Comparison of ENCODE assay signal across 27 cellular contexts in the genomic region with DNA sequence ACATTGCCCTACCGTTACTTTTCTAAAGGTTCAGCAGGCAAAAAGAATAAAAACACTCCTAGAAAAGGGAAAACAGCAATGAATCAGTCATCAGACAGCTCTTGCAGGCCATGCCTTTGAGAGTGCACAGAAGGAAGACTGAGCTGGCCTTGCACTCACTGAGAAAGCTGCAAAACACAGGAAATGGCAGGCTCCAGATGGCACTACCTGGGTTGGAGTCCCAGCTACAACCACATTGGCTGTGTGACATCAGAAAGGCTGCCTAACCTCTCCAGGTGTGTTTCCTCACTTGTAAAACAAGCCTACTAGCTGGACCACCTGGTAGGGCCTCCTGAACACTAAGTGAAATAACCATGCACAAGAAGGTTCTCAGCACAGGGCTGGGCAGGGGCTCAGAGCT.
DNase-seq lines count a peak whose midpoint lies in the region; ATAC-seq, FAIRE-seq and TF ChIP-seq lines count a peak whose summit lies in the region.
"Had no signal": no experiment of that assay in that cellular context is flagged by ENCODE, and none has a peak within 500 bp of the region (broad histone marks: within the 10 kb centered on the region; RNA-seq: fewer than 3 reads in every experiment).

No MANE protein-coding gene starts in this region.

- CTCF ChIA-PET in H1 (lab: Charles Lee; ENCODE audit: partially characterized antibody): interaction anchor here (0.9 to 1.4 kb wide), 4 partner anchors 16 to 219 kb away, joined by 3 read pairs; no protein-coding TSS in a partner anchor

- POLR2A ChIA-PET in H1 (lab: Charles Lee; ENCODE audit: partially characterized antibody): no interaction called here

- 100% methylated on average over 1 of the region's 1 CpG; no CpG with 5 or more reads in 1 of the 2 experiments for WGBS in H1 (ENCODE audit: extremely low coverage in 1 of 2, insufficient coverage in 1 of 2, insufficient read length in 1 of 2, insufficient replicate concordance in 2 of 2, low coverage in 1 of 2, low lambda C conversion rate in 2 of 2, missing lambda C conversion rate in 1 of 2), 2 experiments

- TF ChIP-seq CTCF in DND-41 (IDR thresholded peaks at IDR 0.05; ENCODE audit: borderline replicate concordance, extremely low read depth, low read length, poor library complexity, severe bottlenecking): no peak
- TF ChIP-seq CTCF in MM.1S (IDR thresholded peaks at IDR 0.05; ENCODE audit: low read length): no peak
- no peak for TF ChIP-seq CTCF in H1 (IDR thresholded peaks at IDR 0.05; ENCODE audit: control extremely low read depth in 1 of 3, insufficient read depth in 1 of 3, low read depth in 1 of 3, low read length in 3 of 3)
- no peak for TF ChIP-seq CTCF in D721Med (IDR thresholded peaks at IDR 0.05; ENCODE audit: insufficient read depth, missing control alignments)

- H3K79me1 ChIP-seq in H1 (ENCODE audit: low read depth, low read length): peaks cover 9% of the 10 kb centered on the region

- H3K4me2 ChIP-seq in DND-41 (ENCODE audit: insufficient read depth, low read length) (no peak overlapping the region), MM.1S (ENCODE audit: low read depth, low read length) (no peak overlapping the region), H1 (ENCODE audit: insufficient read depth in 1 of 2, low read depth in 2 of 2, low read length in 2 of 2) (no peak overlapping the region)
- H3K4me2 ChIP-seq: A549 had no signal

- ATAC-seq in DND-41 (ENCODE audit: insufficient read depth, low read depth): peak; percentile 61; the same call in 2 of the 3 replicates
- ATAC-seq in stimulated activated effector memory CD8-positive, alpha-beta T cell treated with anti-CD3 and anti-CD28 coated beads, Interleukin-12 subunit alpha, Interleukin-12 subunit beta, amount 100 ng/mL, for 72 hours: no peak
- ATAC-seq: A549, GM12878, HCT116, HepG2, Right ventricle myocardium inferior had no signal

- H3K18ac ChIP-seq in H1 (ENCODE audit: extremely low read depth, low read length): no peak overlapping the region

- no peaks in the 10 kb centered on the region for H3K9me2 ChIP-seq in MM.1S (replicated peaks; ENCODE audit: insufficient read depth, low read length)

- no peaks in the 10 kb centered on the region for H3F3A ChIP-seq in MM.1S (ENCODE audit: insufficient read depth, low read length)

- peaks cover 32% of the 10 kb centered on the region for H3K36me3 ChIP-seq in DND-41 (ENCODE audit: insufficient read depth, low read length)
- H3K36me3 ChIP-seq in MM.1S (replicated peaks; ENCODE audit: insufficient read depth, low read length): peaks cover 4% of the 10 kb centered on the region; the same call in 1 of the 2 replicates
- H3K36me3 ChIP-seq in H1 (ENCODE audit: control insufficient read depth in 2 of 4, insufficient read depth in 4 of 4, low read length in 3 of 4): no peaks in the 10 kb centered on the region
- H3K36me3 ChIP-seq: SJSA1 had no signal

- no peak overlapping the region for H4K8ac ChIP-seq in H1 (ENCODE audit: extremely low read depth, insufficient read depth, low read length)

- no peak overlapping the region for H3K14ac ChIP-seq in H1 (ENCODE audit: insufficient read length)

- no peak overlapping the region for H3K27ac ChIP-seq in DND-41 (ENCODE audit: low read length)
- peak overlapping the region; percentile 21; the same call in 1 of the 2 replicates for H3K27ac ChIP-seq in MM.1S (ENCODE audit: low read length)
- no peak overlapping the region for H3K27ac ChIP-seq in H1 (ENCODE audit: low read depth, low read length)
- H3K27ac ChIP-seq: HL-60, SJSA1 had no signal

- H2BK12ac ChIP-seq in H1 (ENCODE audit: low read depth, low read length): no peak overlapping the region

- TF ChIP-seq EP300 in H1 (IDR thresholded peaks at IDR 0.05; ENCODE audit: borderline replicate concordance in 1 of 2, low read depth in 2 of 2, low read length in 2 of 2): no peak

- no peak overlapping the region for H3K23ac ChIP-seq in H1 (ENCODE audit: insufficient read length)

- H2AFZ ChIP-seq in DND-41 (ENCODE audit: low read depth, low read length) (no peak overlapping the region), MM.1S (ENCODE audit: low read length) (no peak overlapping the region), H1 (ENCODE audit: low read length) (no peak overlapping the region)

- H4K91ac ChIP-seq in H1 (replicated peaks; ENCODE audit: insufficient read length, low read length): no peak overlapping the region

- no peaks in the 10 kb centered on the region for H3K9me3 Mint-ChIP-seq in stimulated activated effector memory CD8-positive, alpha-beta T cell treated with anti-CD3 and anti-CD28 coated beads, Interleukin-12 subunit alpha, Interleukin-12 subunit beta, amount 100 ng/mL, for 72 hours

- DNase-seq in DND-41: no peak
- peak; percentile 66 for DNase-seq in MM.1S
- no peak for DNase-seq in H1 (ENCODE audit: low read depth in 1 of 2, low spot score in 2 of 2)
- DNase-seq in stimulated activated effector memory CD8-positive, alpha-beta T cell treated with anti-CD3 and anti-CD28 coated beads, Interleukin-12 subunit alpha, Interleukin-12 subunit beta, amount 100 ng/mL, for 72 hours (ENCODE audit: low spot score in 2 of 2): no peak
- DNase-seq in NCI-H2196 treated with DMSO at 0.1 percent for 48 hours (lab: John Stamatoyannopoulos, UW; ENCODE audit: unreplicated experiment): no peak
- DNase-seq in D721Med (ENCODE audit: insufficient read length, low spot score): no peak
- DNase-seq in NCI-H187 treated with DMSO at 0.1 percent for 48 hours (lab: John Stamatoyannopoulos, UW): no peak
- DNase-seq: DMS79, GOT3, KBM-7, NCI-H1105, NCI-H146, NCI-H2029 treated with DMSO at 0.1 percent for 48 hours, NCI-H2171, NCI-H446, NCI-H526, OCI-M1 had no signal

- H3K27me3 ChIP-seq in DND-41 (ENCODE audit: insufficient read depth, low read length, poor library complexity) (no peaks in the 10 kb centered on the region), MM.1S (replicated peaks; ENCODE audit: insufficient read depth, low read length) (no peaks in the 10 kb centered on the region), H1 (replicated peaks in 1 of 4; ENCODE audit: control insufficient read depth in 3 of 4, extremely low read depth in 1 of 4, insufficient read depth in 3 of 4, low read length in 3 of 4) (no peaks in the 10 kb centered on the region)
- H3K27me3 ChIP-seq: SJSA1 had no signal

- H4K20me1 ChIP-seq in DND-41 (ENCODE audit: insufficient read depth, low read length): peaks cover 79% of the 10 kb centered on the region
- peaks cover 51% of the 10 kb centered on the region for H4K20me1 ChIP-seq in MM.1S (ENCODE audit: insufficient read depth, low read length)
- H4K20me1 ChIP-seq in H1 (replicated peaks in 1 of 2; ENCODE audit: control insufficient read depth in 1 of 2, insufficient read depth in 2 of 2, low read length in 2 of 2): peaks cover 0 to 5% of the 10 kb centered on the region in 2 experiments

- no peak overlapping the region for H2BK120ac ChIP-seq in H1 (replicated peaks; ENCODE audit: low read depth, low read length)

- H3K9me3 ChIP-seq in DND-41 (ENCODE audit: insufficient read depth, low read length, severe bottlenecking) (no peaks in the 10 kb centered on the region), MM.1S (replicated peaks; ENCODE audit: insufficient read depth, low read length) (no peaks in the 10 kb centered on the region), H1 (ENCODE audit: insufficient read depth in 2 of 2, low read depth in 1 of 2, low read length in 1 of 2) (no peaks in the 10 kb centered on the region)
- H3K9me3 ChIP-seq: A549, SJSA1 had no signal

- peaks cover 85% of the 10 kb centered on the region for H3K4me1 Mint-ChIP-seq in stimulated activated effector memory CD8-positive, alpha-beta T cell treated with anti-CD3 and anti-CD28 coated beads, Interleukin-12 subunit alpha, Interleukin-12 subunit beta, amount 100 ng/mL, for 72 hours
- H3K4me1 Mint-ChIP-seq: CD14-positive monocyte had no signal

- H4K5ac ChIP-seq in H1 (ENCODE audit: insufficient read length, low read depth, low read length): no peak overlapping the region

- no peak overlapping the region for H3K4me3 ChIP-seq in DND-41 (ENCODE audit: low read depth in 1 of 2, low read length in 2 of 2)
- H3K4me3 ChIP-seq in MM.1S (ENCODE audit: low read length): no peak overlapping the region
- H3K4me3 ChIP-seq in H1 (ENCODE audit: extremely low read depth in 1 of 4, insufficient read depth in 2 of 4, low read depth in 3 of 4, low read length in 4 of 4): no peak overlapping the region
- H3K4me3 ChIP-seq: A549, GM12878, SJSA1 had no signal

- peaks cover 11% of the 10 kb centered on the region for H3K36me3 Mint-ChIP-seq in stimulated activated effector memory CD8-positive, alpha-beta T cell treated with anti-CD3 and anti-CD28 coated beads, Interleukin-12 subunit alpha, Interleukin-12 subunit beta, amount 100 ng/mL, for 72 hours

- peak overlapping the region; percentile 73 for H3K56ac ChIP-seq in H1 (replicated peaks; ENCODE audit: insufficient read length, low read depth, low read length)

- H2AK5ac ChIP-seq in H1 (ENCODE audit: low read depth, low read length): no peak overlapping the region

- peaks cover 100% of the 10 kb centered on the region for H3K79me2 ChIP-seq in DND-41 (ENCODE audit: insufficient read depth, low read length)
- H3K79me2 ChIP-seq in MM.1S (ENCODE audit: low read length): peaks cover 100% of the 10 kb centered on the region
- peaks cover 4 to 22% of the 10 kb centered on the region in 2 experiments; a peak in 2 of 4 replicates for H3K79me2 ChIP-seq in H1 (ENCODE audit: control insufficient read depth in 1 of 2, insufficient read depth in 2 of 2, low read length in 2 of 2)

- H3K4ac ChIP-seq in H1 (replicated peaks; ENCODE audit: insufficient read length, low read depth, low read length): no peak overlapping the region

- H3K4me1 ChIP-seq in DND-41 (ENCODE audit: insufficient read depth, low read length) (no peaks in the 10 kb centered on the region), MM.1S (ENCODE audit: low read length) (peaks cover 13% of the 10 kb centered on the region), H1 (replicated peaks in 1 of 4; ENCODE audit: control insufficient read depth in 3 of 4, insufficient read depth in 4 of 4, low read length in 3 of 4) (peaks cover 2 to 8% (median 3%) of the 10 kb centered on the region in 4 experiments; a peak in 6 of 7 replicates)
- H3K4me1 ChIP-seq: SJSA1 had no signal

- H3K27ac Mint-ChIP-seq in stimulated activated effector memory CD8-positive, alpha-beta T cell treated with anti-CD3 and anti-CD28 coated beads, Interleukin-12 subunit alpha, Interleukin-12 subunit beta, amount 100 ng/mL, for 72 hours: peak overlapping the region; percentile 73
- H3K27ac Mint-ChIP-seq: B cell had no signal

- no peak overlapping the region for H3K4me3 Mint-ChIP-seq in stimulated activated effector memory CD8-positive, alpha-beta T cell treated with anti-CD3 and anti-CD28 coated beads, Interleukin-12 subunit alpha, Interleukin-12 subunit beta, amount 100 ng/mL, for 72 hours
- H3K4me3 Mint-ChIP-seq: B cell, CD14-positive monocyte had no signal

- no peak overlapping the region for H2BK5ac ChIP-seq in H1 (ENCODE audit: low read depth, low read length)

- no peak for TF ChIP-seq POLR2A in H1 (IDR thresholded peaks at IDR 0.05; ENCODE audit: control extremely low read depth in 1 of 2, low read depth in 2 of 2, low read length in 2 of 2)

- H2BK15ac ChIP-seq in H1 (ENCODE audit: low read length): no peak overlapping the region

- H3K9ac ChIP-seq in DND-41 (ENCODE audit: low read depth, low read length) (no peak overlapping the region), MM.1S (ENCODE audit: low read length) (no peak overlapping the region), H1 (replicated peaks in 1 of 4; ENCODE audit: extremely low read depth in 1 of 4, low read depth in 3 of 4, low read length in 3 of 4) (no peak overlapping the region)

- H2BK20ac ChIP-seq in H1 (ENCODE audit: low read length): no peak overlapping the region

- TF ChIP-seq RAD21 in H1 (IDR thresholded peaks at IDR 0.05 in 1 of 2, conservative IDR thresholded peaks at IDR 0.05 in 1 of 2; ENCODE audit: low read depth in 2 of 2, low read length in 2 of 2): no peak

- no peak for FAIRE-seq in H1 (lab: Jason Lieb, UNC)
- FAIRE-seq in D721Med (lab: Jason Lieb, UNC): no peak
- FAIRE-seq: A549, GM12878, HepG2, RCC 7860 had no signal

- no peaks in the 10 kb centered on the region for H3K23me2 ChIP-seq in H1 (ENCODE audit: low read depth, low read length)
